Comparison of ENCODE assay signal across 13 cellular contexts in the genomic region with DNA sequence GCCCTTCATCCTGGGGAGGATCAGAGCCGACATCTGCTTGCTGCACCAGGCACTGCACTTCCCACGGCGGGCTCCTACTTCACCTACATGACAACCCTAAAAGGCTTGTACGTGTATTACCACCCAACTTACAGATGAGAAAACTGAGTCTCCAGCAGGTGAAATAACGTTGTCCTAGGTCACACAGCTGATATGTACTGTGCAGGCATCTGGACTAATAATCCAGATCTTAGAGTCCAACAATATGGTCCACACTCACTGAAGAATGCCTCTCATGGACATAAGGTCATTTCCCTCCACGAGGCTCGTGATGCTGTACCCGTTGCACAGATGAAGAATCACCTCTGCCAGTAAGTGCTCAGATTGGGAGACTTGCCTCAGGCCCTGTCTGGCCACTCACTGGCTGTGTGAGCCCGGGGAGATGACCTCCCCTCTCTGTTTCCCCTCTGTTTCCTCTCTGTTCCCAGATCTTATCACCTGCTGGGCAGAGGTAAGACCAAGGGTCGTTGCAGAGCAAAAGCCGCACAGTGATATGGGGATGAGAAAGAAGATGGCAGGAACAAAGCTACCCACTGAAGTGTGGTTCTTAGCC. TPM values are rescaled to one million over a fixed set of nuclear protein-coding genes. Genes with fewer than 3 reads are reported as not detected.
DNase-seq lines count a peak whose midpoint lies in the region; TF ChIP-seq lines count a peak whose summit lies in the region.
"Had no signal": no experiment of that assay in that cellular context is flagged by ENCODE, and none has a peak within 500 bp of the region (broad histone marks: within the 10 kb centered on the region; RNA-seq: fewer than 3 reads in every experiment).

No MANE protein-coding gene starts in this region.

- peak in 1 of 2 experiments; percentile 44 for DNase-seq in Caco-2
- peak; percentile 10 for DNase-seq in H7
- DNase-seq in dermis blood vessel endothelial cell, result peak; percentile 18
- no peak for DNase-seq in NCI-H774 (lab: John Stamatoyannopoulos, UW)
- no peak for DNase-seq in activated CD4-positive, CD25-positive, alpha-beta regulatory T cell (lab: John Stamatoyannopoulos, UW)
- no peak for DNase-seq in HCEC 1CT
- DNase-seq: CD4-positive, alpha-beta T cell; Karpas-422; NCI-H1105 treated with DMSO at 0.1 percent for 48 hours; NCI-H187; NCI-H510A had no signal

- POLR2A ChIA-PET in Caco-2 (lab: Charles Lee), result no interaction called here

- H3K9me3 Mint-ChIP-seq in Caco-2 (ENCODE audit: unreplicated experiment) (no peaks in the 10 kb centered on the region), nephron (no peaks in the 10 kb centered on the region)
- H3K9me3 Mint-ChIP-seq: CD4-positive, alpha-beta T cell had no signal

- H3K4me1 Mint-ChIP-seq in Caco-2 (ENCODE audit: low read depth, unreplicated experiment) (peaks cover 41% of the 10 kb centered on the region), nephron (peaks cover 36% of the 10 kb centered on the region)
- H3K4me1 Mint-ChIP-seq: B cell had no signal

- H3K4me3 Mint-ChIP-seq in Caco-2 (ENCODE audit: unreplicated experiment), result no peak overlapping the region
- H3K4me3 Mint-ChIP-seq in nephron, result no peak overlapping the region
- H3K4me3 Mint-ChIP-seq: B cell; CD4-positive, alpha-beta T cell had no signal

- no peak overlapping the region for H3K4me3 ChIP-seq in Caco-2 (ENCODE audit: low read depth, low read length)
- no peak overlapping the region for H3K4me3 ChIP-seq in H7 (ENCODE audit: insufficient read depth, low read depth, low read length)

- H3K27me3 ChIP-seq in Caco-2 (replicated peaks; ENCODE audit: control insufficient read depth, insufficient read depth, low read length), result no peaks in the 10 kb centered on the region
- H3K27me3 ChIP-seq in H7 (ENCODE audit: control insufficient read depth, insufficient read depth, low read length), result no peaks in the 10 kb centered on the region

- TF ChIP-seq CTCF in Caco-2 (IDR thresholded peaks at IDR 0.05; ENCODE audit: insufficient read depth in 1 of 2, low read depth in 1 of 2, low read length in 1 of 2, severe bottlenecking in 1 of 2, unreplicated experiment in 1 of 2) (no peak), nephron (IDR thresholded peaks at IDR 0.05; ENCODE audit: unreplicated experiment in 3 of 3) (no peak)

- H3K36me3 Mint-ChIP-seq in Caco-2 (ENCODE audit: insufficient read depth, unreplicated experiment) (peaks cover 13% of the 10 kb centered on the region), nephron (ENCODE audit: low read depth) (no peaks in the 10 kb centered on the region)

- H3K4me1 ChIP-seq in Caco-2, result peaks cover 43% of the 10 kb centered on the region

- peak overlapping the region; percentile 77 for H3K27ac Mint-ChIP-seq in Caco-2 (ENCODE audit: unreplicated experiment)
- H3K27ac Mint-ChIP-seq in nephron, result peak overlapping the region; percentile 20 to 86 (median 80)
- H3K27ac Mint-ChIP-seq: B cell; CD4-positive, alpha-beta T cell had no signal

- no peaks in the 10 kb centered on the region for H3K9me3 ChIP-seq in Caco-2

- CTCF ChIA-PET in Caco-2 (lab: Charles Lee), result no interaction called here

- H3K36me3 ChIP-seq in Caco-2 (ENCODE audit: control insufficient read depth, insufficient read depth, low read length) (no peaks in the 10 kb centered on the region; the same call in 1 of the 2 replicates), H7 (replicated peaks; ENCODE audit: control insufficient read depth, insufficient read depth, low read length) (no peaks in the 10 kb centered on the region)

- intact Hi-C loops in Caco-2 (cut with micrococcal nuclease; ENCODE audit: unreplicated experiment), result no loop called here

- H3K27me3 Mint-ChIP-seq in Caco-2 (ENCODE audit: insufficient read depth, unreplicated experiment) (no peaks in the 10 kb centered on the region), nephron (ENCODE audit: low read depth) (no peaks in the 10 kb centered on the region)
- H3K27me3 Mint-ChIP-seq: B cell; CD4-positive, alpha-beta T cell had no signal

- no TSS peak for BruUV-seq in Caco-2 (replicated peaks; lab: Mats Ljungman, UMichigan)

RNA-seq across cellular contexts. Expression of a gene that starts 32.1 kb away (rescaled TPM):
- total RNA-seq in Caco-2 (2022), result 138 and 162 TPM in 2 replicates
- 0.83 and 1.1 TPM in 2 replicates for total RNA-seq in H7 (2014; rRNA removed; shearing (Covaris generic))
- 401 and 1,564 TPM in 2 replicates for total RNA-seq in dermis blood vessel endothelial cell

Comparison
In these comparisons a context has a peak if more than half of its experiments do, and no peak if none do; other contexts are left out.
1. DNase-seq: peak in H7 (single experiment) and dermis blood vessel endothelial cell (single experiment); none in NCI-H774 (single experiment), activated CD4-positive, CD25-positive, alpha-beta regulatory T cell (0 of 4) and HCEC 1CT (single experiment).
2. RNA of a gene that starts 32.1 kb away (total RNA-seq): 401 to 1,564 TPM in dermis blood vessel endothelial cell and 138 to 162 TPM in Caco-2; 0.83 to 1.1 TPM in H7; every median in the first group is over 10 times any median in the second.